In genomic region chr12:54977155-54977554, GRCh38 we compare ENCODE assay signal across 14 cellular contexts. TPM values are rescaled to one million over a fixed set of nuclear protein-coding genes. Genes with fewer than 3 reads are reported as not detected.
DNase-seq lines count a peak whose midpoint lies in the region; ATAC-seq and TF ChIP-seq lines count a peak whose summit lies in the region.
"Had no signal": no experiment of that assay in that cellular context is flagged by ENCODE, and none has a peak within 500 bp of the region (broad histone marks: within the 10 kb centered on the region; RNA-seq: fewer than 3 reads in every experiment).

No MANE protein-coding gene starts in this region.

- peaks cover 57 to 68% of the 10 kb centered on the region in 2 donors for H3K4me1 Mint-ChIP-seq in natural killer cell treated with Interleukin-12 subunit alpha and Interleukin-12 subunit beta and Interleukin-15 and Interleukin-18, amount 100 ng/mL, for 72 hours (ENCODE audit: low read depth in 2 of 2)

- no peaks in the 10 kb centered on the region for H3K9me3 Mint-ChIP-seq in natural killer cell treated with Interleukin-12 subunit alpha and Interleukin-12 subunit beta and Interleukin-15 and Interleukin-18, amount 100 ng/mL, for 72 hours

- H3K4me3 ChIP-seq in Loucy (ENCODE audit: low read length, poor library complexity, severe bottlenecking) (peak overlapping the region; percentile 81), cardiac fibroblast (replicated peaks in 1 of 2; ENCODE audit: low read depth in 2 of 2, low read length in 2 of 2) (no peak overlapping the region)
- H3K4me3 ChIP-seq: spleen had no signal

- peaks cover 96% of the 10 kb centered on the region for H3K79me2 ChIP-seq in Loucy (ENCODE audit: insufficient read depth, low read length)

- H3K36me3 Mint-ChIP-seq in natural killer cell treated with Interleukin-12 subunit alpha and Interleukin-12 subunit beta and Interleukin-15 and Interleukin-18, amount 100 ng/mL, for 72 hours = peaks cover 53% of the 10 kb centered on the region

- no peak overlapping the region for H2AFZ ChIP-seq in Loucy (ENCODE audit: low read length)

- no peak for ATAC-seq in natural killer cell treated with Interleukin-12 subunit alpha and Interleukin-12 subunit beta and Interleukin-15 and Interleukin-18, amount 100 ng/mL, for 72 hours
- ATAC-seq in GM21786 (IDR thresholded peaks at IDR 0.05; ENCODE audit: unreplicated experiment) (no peak), HG03442 (IDR thresholded peaks at IDR 0.05; ENCODE audit: unreplicated experiment) (no peak), HG03457 (IDR thresholded peaks at IDR 0.05; ENCODE audit: unreplicated experiment) (no peak)
- ATAC-seq: left ventricle myocardium superior had no signal

- TF ChIP-seq CTCF in Loucy (conservative IDR thresholded peaks at IDR 0.05; ENCODE audit: low read length) (no peak), cardiac fibroblast (IDR thresholded peaks at IDR 0.05; ENCODE audit: low read depth, low read length) (no peak)

- H3K27ac Mint-ChIP-seq in natural killer cell treated with Interleukin-12 subunit alpha and Interleukin-12 subunit beta and Interleukin-15 and Interleukin-18, amount 100 ng/mL, for 72 hours = peak overlapping the region in 1 of 2 donors; percentile 25

- H3K36me3 ChIP-seq in Loucy (ENCODE audit: insufficient read depth, low read length) = peaks cover 19% of the 10 kb centered on the region; the same call in 1 of the 2 replicates

- H3K9me3 ChIP-seq in Loucy (ENCODE audit: insufficient read depth, low read depth, low read length) = no peaks in the 10 kb centered on the region
- H3K9me3 ChIP-seq: spleen had no signal

- H3K27me3 Mint-ChIP-seq in natural killer cell treated with Interleukin-12 subunit alpha and Interleukin-12 subunit beta and Interleukin-15 and Interleukin-18, amount 100 ng/mL, for 72 hours = no peaks in the 10 kb centered on the region

- H3K4me1 ChIP-seq in Loucy (ENCODE audit: insufficient read depth, low read length, poor library complexity, severe bottlenecking) = peaks cover 97% of the 10 kb centered on the region

- H3K27me3 ChIP-seq in Loucy (ENCODE audit: insufficient read depth, low read length, poor library complexity, severe bottlenecking) = no peaks in the 10 kb centered on the region
- H3K27me3 ChIP-seq: spleen had no signal

- no peaks in the 10 kb centered on the region for H3K9me2 ChIP-seq in Loucy (replicated peaks; ENCODE audit: low read depth, low read length)

- H3F3A ChIP-seq in Loucy (ENCODE audit: low read depth) = peaks cover 9% of the 10 kb centered on the region

- DNase-seq in COLO829 (ENCODE audit: low spot score) (peak; percentile 37), cardiac fibroblast (ENCODE audit: low read depth in 2 of 2) (peak; percentile 20 to 75), OCI-M2 (lab: John Stamatoyannopoulos, UW; ENCODE audit: unreplicated experiment) (no peak)
- no peak for DNase-seq in natural killer cell treated with Interleukin-12 subunit alpha and Interleukin-12 subunit beta and Interleukin-15 and Interleukin-18, amount 100 ng/mL, for 72 hours (ENCODE audit: low spot score)
- DNase-seq: activated CD8-positive, alpha-beta memory T cell treated with anti-CD3 and anti-CD28 coated beads, Interleukin-2, amount 50 U/mL, for 48 hours; left ventricle myocardium superior; NCI-H2107; spleen had no signal

- H3K4me2 ChIP-seq in Loucy (ENCODE audit: low read depth, low read length, poor library complexity, severe bottlenecking) = peak overlapping the region; percentile 88

- no peaks in the 10 kb centered on the region for H4K20me1 ChIP-seq in Loucy (ENCODE audit: insufficient read depth, low read length, poor library complexity, severe bottlenecking)

- H3K9ac ChIP-seq in Loucy (ENCODE audit: low read depth, low read length, poor library complexity, severe bottlenecking) = peak overlapping the region; percentile 85

- H3K4me3 Mint-ChIP-seq in natural killer cell treated with Interleukin-12 subunit alpha and Interleukin-12 subunit beta and Interleukin-15 and Interleukin-18, amount 100 ng/mL, for 72 hours = peak overlapping the region; percentile 6

RNA-seq across cellular contexts. Expression of gene TESPA1, which starts 7.4 kb away (rescaled TPM):
- 10 to 100 TPM; 45.9 to 67.2 TPM for total RNA-seq in natural killer cell treated with Interleukin-12 subunit alpha and Interleukin-12 subunit beta and Interleukin-15 and Interleukin-18, amount 100 ng/mL, for 72 hours
- total RNA-seq: endothelial cell of umbilical vein, G401 had no signal

RNA-seq across cellular contexts. Expression of gene NEUROD4, which starts 42.6 kb away (rescaled TPM):
- not detected for total RNA-seq in natural killer cell treated with Interleukin-12 subunit alpha and Interleukin-12 subunit beta and Interleukin-15 and Interleukin-18, amount 100 ng/mL, for 72 hours
- total RNA-seq: endothelial cell of umbilical vein, G401, left ventricle myocardium superior, spleen had no signal

Comparison
In these comparisons a context has a peak if more than half of its experiments do, and no peak if none do; other contexts are left out.
1. DNase-seq: peak in COLO829 (single experiment) and cardiac fibroblast (2 of 2); none in natural killer cell treated with Interleukin-12 subunit alpha and Interleukin-12 subunit beta and Interleukin-15 and Interleukin-18, amount 100 ng/mL, for 72 hours (single experiment) and OCI-M2 (single experiment).